Comparison of ENCODE assay signal across 8 cellular contexts in genomic region chr6:36594029-36594815, GRCh38. TPM values are rescaled to one million over a fixed set of nuclear protein-coding genes. Genes with fewer than 3 reads are reported as not detected.
DNase-seq lines count a peak whose midpoint lies in the region; ATAC-seq and TF ChIP-seq lines count a peak whose summit lies in the region.

TSS of gene SRSF3 (plus strand) at chr6:36594362. CDS start at chr6:36596763, 2,401 bp downstream.

- intact Hi-C loops in colonic mucosa (cut with DNase I), result loop anchor here (5.0 kb wide), 3 partner anchors 47 to 172 kb away; partner anchors contain the start of genes KCTD20, PXT1 and STK38

- H3K9ac ChIP-seq in colonic mucosa (ENCODE audit: low read depth in 2 of 2, low read length in 2 of 2), result peak within 1 kb of the TSS; percentile 89 to 100

- peak; percentile 90 for ATAC-seq in GM19324 (IDR thresholded peaks at IDR 0.05; ENCODE audit: low FRiP score, unreplicated experiment)
- peak; percentile 81 for ATAC-seq in HG03469 (IDR thresholded peaks at IDR 0.05; ENCODE audit: unreplicated experiment)

- H3K36me3 ChIP-seq in colonic mucosa, result no peaks in the 10 kb centered on the region

- peak within 1 kb of the TSS; percentile 49 for H3K4me3 ChIP-seq in colonic mucosa

- TF ChIP-seq CTCF in colonic mucosa (IDR thresholded peaks at IDR 0.05), result peak; percentile 28

- DNase-seq in C1 segment of cervical spinal cord (lab: John Stamatoyannopoulos, UW), result peak; percentile 70 to 98 (median 96)
- DNase-seq in NCI-H526 (lab: John Stamatoyannopoulos, UW), result peak; percentile 96 to 98
- DNase-seq in activated CD4-positive, alpha-beta T cell treated with anti-CD3 and anti-CD28 coated beads for 48 hours, result peak; percentile 96
- DNase-seq in colonic mucosa, result peak; percentile 98
- peak; percentile 83 to 90 for DNase-seq in stimulated activated CD4-positive, alpha-beta T cell treated with anti-CD3 and anti-CD28 coated beads, Interleukin-1b, Interleukin-23, amount 100 ng/mL, for 4 hours (ENCODE audit: low read depth in 2 of 2)

- H3K27me3 ChIP-seq in colonic mucosa (no peaks in the 10 kb centered on the region), layer of hippocampus (ENCODE audit: control insufficient read depth, insufficient read depth, low read length) (no peaks in the 10 kb centered on the region)

- peak within 1 kb of the TSS; percentile 97 for H3K27ac ChIP-seq in colonic mucosa
- peak within 1 kb of the TSS; percentile 88 for H3K27ac ChIP-seq in layer of hippocampus (ENCODE audit: low read depth, low read length)

- no peaks in the 10 kb centered on the region for H3K9me3 ChIP-seq in colonic mucosa

- H3K4me1 ChIP-seq in colonic mucosa, result peaks cover 5% of the 10 kb centered on the region

RNA-seq across cellular contexts. Expression of gene SRSF3, which starts in this region (rescaled TPM):
- total RNA-seq in colonic mucosa, result 100 to 1,000 TPM; 252 to 372 TPM

Comparison
In these comparisons a context has a peak if more than half of its experiments do, and no peak if none do; other contexts are left out.
1. Peak in every context shown above with its lines: DNase-seq, ATAC-seq, H3K4me3 ChIP-seq and H3K27ac ChIP-seq.